ENCODE assay signal across 8 cellular contexts in the genomic region with DNA sequence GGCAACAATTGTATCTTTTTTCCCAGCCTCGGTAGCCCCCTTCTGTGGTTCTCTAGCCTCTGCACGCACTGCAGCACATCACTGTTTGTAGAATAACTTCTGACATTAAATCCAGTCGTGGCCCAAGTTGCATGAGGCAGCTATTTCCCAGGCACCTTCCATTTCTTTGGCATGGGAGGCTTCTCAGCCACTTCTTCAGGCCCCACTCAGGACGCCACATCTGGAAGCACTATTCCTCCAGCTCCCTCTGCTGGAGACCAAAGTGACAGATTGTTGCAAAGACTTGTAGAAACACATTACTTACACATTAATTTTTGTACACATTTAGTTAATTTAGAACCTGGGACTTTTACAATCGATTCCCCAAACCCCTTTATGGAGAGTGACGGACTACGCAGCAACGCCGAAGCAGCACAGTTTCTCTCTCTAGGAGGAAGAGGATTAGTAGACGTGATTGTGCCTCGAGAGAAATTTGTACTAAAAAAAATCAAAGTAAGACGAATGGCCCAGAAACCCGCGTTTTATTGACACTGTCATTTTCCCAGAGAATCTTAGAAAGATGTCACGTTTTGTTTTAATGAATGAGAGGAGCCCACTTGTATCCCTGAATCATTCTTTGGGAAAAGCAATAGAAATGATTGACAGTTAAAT.
DNase-seq lines count a peak whose midpoint lies in the region; ATAC-seq and TF ChIP-seq lines count a peak whose summit lies in the region.

No MANE protein-coding gene starts in this region.

- H3K79me2 ChIP-seq in DND-41 (ENCODE audit: insufficient read depth, low read length) (no peaks in the 10 kb centered on the region), KMS-11 (ENCODE audit: insufficient read depth, low read depth) (no peaks in the 10 kb centered on the region), SU-DHL-6 (ENCODE audit: insufficient read depth, low read length) (no peaks in the 10 kb centered on the region)

- no peaks in the 10 kb centered on the region for H3K36me3 ChIP-seq in DND-41 (ENCODE audit: insufficient read depth, low read length)
- H3K36me3 ChIP-seq in KMS-11 (ENCODE audit: insufficient read depth), result no peaks in the 10 kb centered on the region
- H3K36me3 ChIP-seq in SU-DHL-6 (ENCODE audit: low read length), result no peaks in the 10 kb centered on the region
- H3K36me3 ChIP-seq in neuron (ENCODE audit: insufficient read depth, low read length), result no peaks in the 10 kb centered on the region

- DNase-seq in DND-41 (peak; percentile 36), fibroblast of mammary gland (ENCODE audit: low read depth) (peak; percentile 68), amniotic stem cell (lab: John Stamatoyannopoulos, UW) (no peak)
- DNase-seq in activated T-cell treated with anti-CD3 and anti-CD28 coated beads, Interleukin-2, amount 50 U/mL, for 24 hours, result no peak

- no peak overlapping the region for H3K4me3 Mint-ChIP-seq in activated T-cell treated with anti-CD3 and anti-CD28 coated beads, Interleukin-2, amount 50 U/mL, for 24 hours

- H3K9me3 Mint-ChIP-seq in activated T-cell treated with anti-CD3 and anti-CD28 coated beads, Interleukin-2, amount 50 U/mL, for 24 hours, result no peaks in the 10 kb centered on the region

- peak; percentile 56 for TF ChIP-seq CTCF in DND-41 (IDR thresholded peaks at IDR 0.05; ENCODE audit: borderline replicate concordance, extremely low read depth, low read length, poor library complexity, severe bottlenecking)
- TF ChIP-seq CTCF in KMS-11 (conservative IDR thresholded peaks at IDR 0.05; ENCODE audit: low read depth, low read length), result peak; percentile 72
- peak; percentile 16 for TF ChIP-seq CTCF in SU-DHL-6 (IDR thresholded peaks at IDR 0.05; ENCODE audit: insufficient read depth, low read length, poor library complexity, severe bottlenecking)
- TF ChIP-seq CTCF in fibroblast of mammary gland (conservative IDR thresholded peaks at IDR 0.05; ENCODE audit: control insufficient read depth, insufficient read depth, low read depth, low read length), result peak; percentile 73

- H4K20me1 ChIP-seq in DND-41 (ENCODE audit: insufficient read depth, low read length) (no peaks in the 10 kb centered on the region), KMS-11 (ENCODE audit: insufficient read depth) (no peaks in the 10 kb centered on the region), SU-DHL-6 (ENCODE audit: low read depth, low read length) (no peaks in the 10 kb centered on the region)

- H3K4me1 ChIP-seq in DND-41 (ENCODE audit: insufficient read depth, low read length) (no peaks in the 10 kb centered on the region), KMS-11 (ENCODE audit: low read depth, poor library complexity, severe bottlenecking) (no peaks in the 10 kb centered on the region), neuron (ENCODE audit: insufficient read depth, low read length) (no peaks in the 10 kb centered on the region)

- H3K27ac ChIP-seq in DND-41 (ENCODE audit: low read length), result no peak overlapping the region
- no peak overlapping the region for H3K27ac ChIP-seq in KMS-11
- no peak overlapping the region for H3K27ac ChIP-seq in SU-DHL-6 (ENCODE audit: low read depth, low read length)

- H3K27me3 ChIP-seq in DND-41 (ENCODE audit: insufficient read depth, low read length, poor library complexity), result no peaks in the 10 kb centered on the region
- no peaks in the 10 kb centered on the region for H3K27me3 ChIP-seq in KMS-11 (ENCODE audit: insufficient read depth, low read depth)
- H3K27me3 ChIP-seq in SU-DHL-6 (ENCODE audit: low read length), result no peaks in the 10 kb centered on the region
- H3K27me3 ChIP-seq in neuron (ENCODE audit: insufficient read depth, low read length), result no peaks in the 10 kb centered on the region

- H3K4me1 Mint-ChIP-seq in activated T-cell treated with anti-CD3 and anti-CD28 coated beads, Interleukin-2, amount 50 U/mL, for 24 hours (ENCODE audit: low read depth), result no peaks in the 10 kb centered on the region

- no peaks in the 10 kb centered on the region for H3K9me2 ChIP-seq in SU-DHL-6 (replicated peaks; ENCODE audit: insufficient read depth, low read length)

- ATAC-seq in DND-41 (ENCODE audit: insufficient read depth, low read depth), result no peak
- ATAC-seq in GM21825 (IDR thresholded peaks at IDR 0.05; ENCODE audit: unreplicated experiment), result no peak

- no peak overlapping the region for H3K9ac ChIP-seq in DND-41 (ENCODE audit: low read depth, low read length)
- no peak overlapping the region for H3K9ac ChIP-seq in KMS-11
- no peak overlapping the region for H3K9ac ChIP-seq in SU-DHL-6 (ENCODE audit: low read length)

- H3K9me3 ChIP-seq in DND-41 (ENCODE audit: insufficient read depth, low read length, severe bottlenecking) (no peaks in the 10 kb centered on the region), SU-DHL-6 (ENCODE audit: insufficient read depth, low read length) (no peaks in the 10 kb centered on the region), neuron (ENCODE audit: low read length) (no peaks in the 10 kb centered on the region)

- H3K4me3 ChIP-seq in DND-41 (ENCODE audit: low read depth in 1 of 2, low read length in 2 of 2), result no peak overlapping the region
- no peak overlapping the region for H3K4me3 ChIP-seq in KMS-11 (IDR thresholded peaks at IDR 0.05; ENCODE audit: insufficient read depth, low read depth, low read length)
- no peak overlapping the region for H3K4me3 ChIP-seq in SU-DHL-6 (ENCODE audit: insufficient read depth, low read length, poor library complexity, severe bottlenecking)
- H3K4me3 ChIP-seq in fibroblast of mammary gland (ENCODE audit: control insufficient read depth, low read depth, low read length), result no peak overlapping the region
- H3K4me3 ChIP-seq in neuron (ENCODE audit: low read length), result no peak overlapping the region

- no peaks in the 10 kb centered on the region for H3K36me3 Mint-ChIP-seq in activated T-cell treated with anti-CD3 and anti-CD28 coated beads, Interleukin-2, amount 50 U/mL, for 24 hours (ENCODE audit: low read depth)

- H3K27me3 Mint-ChIP-seq in activated T-cell treated with anti-CD3 and anti-CD28 coated beads, Interleukin-2, amount 50 U/mL, for 24 hours, result peaks cover 28% of the 10 kb centered on the region

- H3K4me2 ChIP-seq in DND-41 (ENCODE audit: insufficient read depth, low read length), result no peak overlapping the region
- no peak overlapping the region for H3K4me2 ChIP-seq in KMS-11
- H3K4me2 ChIP-seq in SU-DHL-6 (ENCODE audit: low read depth, low read length, poor library complexity, severe bottlenecking), result no peak overlapping the region

- no peak overlapping the region for H2AFZ ChIP-seq in DND-41 (ENCODE audit: low read depth, low read length)
- 0 out of 2 replicates have a peak overlapping the region, but pooled peaks have one; percentile 25 for H2AFZ ChIP-seq in KMS-11 (ENCODE audit: low read depth)
- no peak overlapping the region for H2AFZ ChIP-seq in SU-DHL-6 (ENCODE audit: low read depth, low read length, severe bottlenecking)
- peak overlapping the region; percentile 41 for H2AFZ ChIP-seq in neuron (ENCODE audit: low read depth, low read length)

- H3F3A ChIP-seq in SU-DHL-6 (ENCODE audit: insufficient read depth), result no peaks in the 10 kb centered on the region

- no peak overlapping the region for H3K27ac Mint-ChIP-seq in activated T-cell treated with anti-CD3 and anti-CD28 coated beads, Interleukin-2, amount 50 U/mL, for 24 hours

Comparison
In these comparisons a context has a peak if more than half of its experiments do, and no peak if none do; other contexts are left out.
1. DNase-seq: peak in DND-41 (single experiment) and fibroblast of mammary gland (single experiment); none in amniotic stem cell (single experiment) and activated T-cell treated with anti-CD3 and anti-CD28 coated beads, Interleukin-2, amount 50 U/mL, for 24 hours (single experiment).
2. H2AFZ ChIP-seq: peak in KMS-11 (single experiment) and neuron (single experiment); none in DND-41 (single experiment) and SU-DHL-6 (single experiment).
3. CTCF ChIP-seq: peak in every context shown above with its lines; median percentile 73 in fibroblast of mammary gland; 72 in KMS-11; 56 in DND-41; 16 in SU-DHL-6.